In genomic region chr13:77698211-77699058, GRCh38 we compare ENCODE assay signal across 8 cellular contexts.
DNase-seq lines count a peak whose midpoint lies in the region; ATAC-seq and TF ChIP-seq lines count a peak whose summit lies in the region.

No MANE protein-coding gene starts in this region.

- ATAC-seq in GM18505 (IDR thresholded peaks at IDR 0.05; ENCODE audit: unreplicated experiment) = peak; percentile 31
- ATAC-seq in HG02642 (IDR thresholded peaks at IDR 0.05; ENCODE audit: poor library complexity, unreplicated experiment) = peak; percentile 27

- DNase-seq in NCI-H1694 treated with DMSO at 0.1 percent for 48 hours (lab: John Stamatoyannopoulos, UW) (peak; percentile 47), medulla oblongata (ENCODE audit: extremely low spot score) (peak; percentile 72), NCI-H446 (lab: John Stamatoyannopoulos, UW) (no peak)
- peak; percentile 31 to 53 for DNase-seq in activated CD4-positive, alpha-beta T cell treated with anti-CD3 and anti-CD28 coated beads, Interleukin-2, amount 50 U/mL, for 48 hours
- peak; percentile 34 for DNase-seq in effector CD4-positive, alpha-beta T cell
- DNase-seq in stimulated activated CD8-positive, alpha-beta memory T cell treated with anti-CD3 and anti-CD28 coated beads, Interleukin-15, amount 100 ng/mL, for 24 hours (ENCODE audit: low read depth) = peak; percentile 1

- TF ChIP-seq POLR2A in GM18505 (IDR thresholded peaks at IDR 0.05; ENCODE audit: borderline replicate concordance, extremely low read depth, insufficient read depth, insufficient read length) = no peak

Comparison
In these comparisons a context has a peak if more than half of its experiments do, and no peak if none do; other contexts are left out.
1. DNase-seq: peak in NCI-H1694 treated with DMSO at 0.1 percent for 48 hours (single experiment), activated CD4-positive, alpha-beta T cell treated with anti-CD3 and anti-CD28 coated beads, Interleukin-2, amount 50 U/mL, for 48 hours (2 of 2), effector CD4-positive, alpha-beta T cell (single experiment), medulla oblongata (single experiment) and stimulated activated CD8-positive, alpha-beta memory T cell treated with anti-CD3 and anti-CD28 coated beads, Interleukin-15, amount 100 ng/mL, for 24 hours (single experiment); none in NCI-H446 (0 of 2).